2 cellular contexts compared by ENCODE assay signal in genomic region chr2:181746844-181747243, GRCh38.
A peak's percentile ranks its signal among the peaks of the same experiment; 100 is the strongest.
TF ChIP-seq lines count a peak whose summit lies in the region.

No MANE protein-coding gene starts in this region.

TF ChIP-seq in HCT116, 20 proteins besides CTCF, POLR2A, EP300 and RAD21:
- no peak for TF ChIP-seq ZBTB33 (IDR thresholded peaks at IDR 0.05; ENCODE audit: extremely low read depth, insufficient replicate concordance, low read length)
- 0 out of 2 replicates have a peak, but pooled peaks have one; percentile 22 for TF ChIP-seq SP1 (IDR thresholded peaks at IDR 0.05; ENCODE audit: low read depth)
- 0 out of 2 replicates have a peak, but pooled peaks have one; percentile 31 for TF ChIP-seq FOSL1 (IDR thresholded peaks at IDR 0.05; ENCODE audit: low read depth)

TF ChIP-seq in K562, 482 proteins besides CTCF, POLR2A, EP300 and RAD21 (continued from another document):
- no peak for TF ChIP-seq POLR2G (IDR thresholded peaks at IDR 0.05; ENCODE audit: low read depth, low read length)
- 0 out of 2 replicates have a peak, but pooled peaks have one; percentile 26 for TF ChIP-seq FOSL1 (tag; conservative IDR thresholded peaks at IDR 0.05)
- TF ChIP-seq JUND (IDR thresholded peaks at IDR 0.05; ENCODE audit: borderline replicate concordance, low read depth, low read length): no peak
- 0 out of 3 replicates have a peak, but pooled peaks have one; percentile 51 for TF ChIP-seq JUND (tag; IDR thresholded peaks at IDR 0.05; ENCODE audit: borderline replicate concordance, low read depth, low read length)
- no peak for TF ChIP-seq ZNF780A (CRISPR knock-in tag; IDR thresholded peaks at IDR 0.05)
TF ChIP-seq in K562: peak in this region for 3.
